ENCODE assay signal across 8 cellular contexts in the genomic region with DNA sequence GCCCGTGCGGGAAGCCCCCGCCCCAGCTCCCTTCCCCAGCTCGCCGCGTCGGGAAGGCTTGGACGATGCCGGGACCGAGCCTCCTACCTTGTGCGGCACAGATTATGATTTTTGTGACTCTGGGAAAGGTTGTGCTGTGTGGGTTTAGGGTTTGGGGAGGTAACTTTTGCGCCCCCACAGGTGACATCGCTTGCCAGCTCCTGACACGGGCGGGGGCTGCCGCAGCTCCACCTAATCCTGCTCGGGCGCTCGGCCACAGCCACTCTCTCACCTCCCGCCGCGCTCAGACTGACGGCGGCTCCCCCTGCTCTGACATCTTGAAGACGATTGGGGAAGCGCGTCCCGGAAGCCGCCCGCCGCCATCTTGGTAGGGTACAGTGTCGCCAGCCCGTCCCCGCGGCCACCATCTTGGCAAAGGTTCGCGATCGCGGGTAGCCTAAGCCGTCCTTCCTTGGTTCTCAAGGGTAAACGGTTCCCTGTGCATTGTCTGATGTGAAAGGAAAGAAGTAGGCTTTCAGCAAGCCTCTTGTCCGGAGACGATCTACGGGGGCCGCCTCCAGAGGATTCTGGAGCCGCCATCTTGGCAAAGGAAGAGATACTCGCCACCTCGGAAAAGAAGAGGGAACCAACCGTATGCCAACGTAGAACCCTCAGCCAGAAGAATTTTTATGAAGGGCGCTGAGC. TPM values are rescaled to one million over a fixed set of nuclear protein-coding genes. Genes with fewer than 3 reads are reported as not detected.
DNase-seq lines count a peak whose midpoint lies in the region; ATAC-seq, FAIRE-seq and TF ChIP-seq lines count a peak whose summit lies in the region.

No MANE protein-coding gene starts in this region.

- no peaks in the 10 kb centered on the region for H3K27me3 ChIP-seq in Karpas-422 (ENCODE audit: low read length)
- H3K27me3 ChIP-seq in neutrophil = peaks cover 8% of the 10 kb centered on the region

- H3K9me2 ChIP-seq in Karpas-422 (replicated peaks; ENCODE audit: insufficient read depth, low read length) = no peaks in the 10 kb centered on the region

- H3K79me2 ChIP-seq in Karpas-422 (ENCODE audit: low read length) = peaks cover 69% of the 10 kb centered on the region

- H3K9ac ChIP-seq in Karpas-422 (ENCODE audit: low read length) = peak overlapping the region; percentile 92

- H3K4me3 ChIP-seq in Karpas-422 (ENCODE audit: low read length) = peak overlapping the region; percentile 78
- H3K4me3 ChIP-seq in neutrophil (ENCODE audit: low read depth in 1 of 2, low read length in 1 of 2) = peak overlapping the region; percentile 91 to 99

- no peaks in the 10 kb centered on the region; the same call in 1 of the 2 replicates for H4K20me1 ChIP-seq in Karpas-422 (ENCODE audit: insufficient read depth, low read depth, low read length)

- no peak for FAIRE-seq in frontal cortex (lab: Jason Lieb, UNC)

- DNase-seq in DMS153 (lab: John Stamatoyannopoulos, UW) (peak; percentile 49), Karpas-422 (peak; percentile 95), SHP77 (lab: John Stamatoyannopoulos, UW) (peak; percentile 87 to 89), frontal cortex (ENCODE audit: low spot score in 2 of 2) (peak; percentile 42 to 49), superior temporal gyrus (ENCODE audit: extremely low spot score) (peak; percentile 89)
- DNase-seq in activated gamma-delta T cell treated with anti-CD3 and anti-CD28 coated beads, Interleukin-2, amount 50 U/mL, for 16 hours (ENCODE audit: low read depth) = peak; percentile 82

- H3K4me2 ChIP-seq in Karpas-422 (ENCODE audit: low read depth, low read length, poor library complexity, severe bottlenecking) = peak overlapping the region; percentile 96

- H3K9me3 ChIP-seq in Karpas-422 (ENCODE audit: low read length) = no peaks in the 10 kb centered on the region
- no peaks in the 10 kb centered on the region for H3K9me3 ChIP-seq in neutrophil

- H3K36me3 ChIP-seq in Karpas-422 (ENCODE audit: insufficient read depth, low read length) (peaks cover 17% of the 10 kb centered on the region), neutrophil (peaks cover 5% of the 10 kb centered on the region)

- peak; percentile 36 for TF ChIP-seq CTCF in neutrophil (IDR thresholded peaks at IDR 0.05)

- H3K27ac ChIP-seq in Karpas-422 (ENCODE audit: low read length) (peak overlapping the region; percentile 98), neutrophil (peak overlapping the region; percentile 98)

- ATAC-seq in GM21717 (IDR thresholded peaks at IDR 0.05; ENCODE audit: unreplicated experiment) = peak; percentile 30

- H3K4me1 ChIP-seq in Karpas-422 (ENCODE audit: low read length) (peaks cover 59% of the 10 kb centered on the region), neutrophil (ENCODE audit: control insufficient read depth in 1 of 2, insufficient read depth in 1 of 2, low read depth in 1 of 2, low read length in 1 of 2) (peaks cover 26 to 32% of the 10 kb centered on the region in 2 experiments)

- peak overlapping the region; percentile 0; the same call in 1 of the 2 replicates for H2AFZ ChIP-seq in Karpas-422 (ENCODE audit: low read length)

RNA-seq across cellular contexts. Expression of gene NR3C1, which starts 1.7 kb away (rescaled TPM):
- 189 and 364 TPM in 2 replicates for total RNA-seq in Karpas-422 (2014; rRNA removed; shearing (Covaris generic); ENCODE audit: low replicate concordance)
- total RNA-seq in frontal cortex = 13.0 TPM

Comparison
In these comparisons a context has a peak if more than half of its experiments do, and no peak if none do; other contexts are left out.
1. Peak in every context shown above with its lines: DNase-seq, ATAC-seq, H3K4me3 ChIP-seq and H3K27ac ChIP-seq.
2. RNA of gene NR3C1, which starts 1.7 kb away (total RNA-seq): 189 to 364 TPM in Karpas-422; 13.0 TPM in frontal cortex (single experiment); every median in the first group is over 10 times any median in the second.